16 cellular contexts compared by ENCODE assay signal in genomic region chr2:46706264-46706983, GRCh38. TPM values are rescaled to one million over a fixed set of nuclear protein-coding genes. Genes with fewer than 3 reads are reported as not detected.
DNase-seq lines count a peak whose midpoint lies in the region; TF ChIP-seq lines count a peak whose summit lies in the region.
"Had no signal": no experiment of that assay in that cellular context is flagged by ENCODE, and none has a peak within 500 bp of the region (broad histone marks: within the 10 kb centered on the region; RNA-seq: fewer than 3 reads in every experiment).

No MANE protein-coding gene starts in this region.

- H4K91ac ChIP-seq in neuronal stem cell (ENCODE audit: low read depth, low read length, poor library complexity): no peak overlapping the region

- peak; percentile 52 for DNase-seq in AG10803 (ENCODE audit: low read depth)
- DNase-seq in M059J (ENCODE audit: low read depth): peak; percentile 82
- peak; percentile 51 for DNase-seq in choroid plexus epithelial cell (ENCODE audit: low read depth)
- no peak for DNase-seq in neuronal stem cell (ENCODE audit: low spot score)
- no peak for DNase-seq in NCI-H82 (lab: John Stamatoyannopoulos, UW)
- DNase-seq in D341Med (ENCODE audit: low spot score): no peak
- DNase-seq in H4 (ENCODE audit: low spot score): no peak
- DNase-seq: activated CD4-positive, alpha-beta T cell treated with anti-CD3 and anti-CD28 coated beads, Interleukin-2, amount 50 U/mL, for 48 hours; COR-L47; KG1; NCI-H146; NCI-H446 treated with DMSO at 0.1 percent for 48 hours; nucleus accumbens; SIG-M5; tibial artery had no signal

- no CpG with 5 or more reads among the region's 5 CpGs for WGBS in neuronal stem cell (ENCODE audit: extremely low coverage in 2 of 2, insufficient read length in 2 of 2, insufficient replicate concordance in 1 of 2), 2 donors

- no peak overlapping the region for H2BK15ac ChIP-seq in neuronal stem cell (ENCODE audit: low read length)

- no peak overlapping the region for H3K9ac ChIP-seq in muscle layer of colon (ENCODE audit: low read length)
- H3K9ac ChIP-seq in neuronal stem cell (ENCODE audit: low read depth, low read length, poor library complexity): no peak overlapping the region

- H3K4ac ChIP-seq in neuronal stem cell (ENCODE audit: low read length): no peak overlapping the region

- H3K4me1 ChIP-seq in muscle layer of colon (ENCODE audit: insufficient read depth, low read length) (peaks cover 45% of the 10 kb centered on the region), neuronal stem cell (ENCODE audit: control insufficient read depth in 2 of 2, insufficient read depth in 1 of 2, low read depth in 1 of 2, low read length in 2 of 2) (peaks cover 0 to 7% of the 10 kb centered on the region in 2 donors)

- no peaks in the 10 kb centered on the region for H3K9me3 ChIP-seq in muscle layer of colon (ENCODE audit: low read length)
- H3K9me3 ChIP-seq in neuronal stem cell (replicated peaks in 1 of 2; ENCODE audit: control insufficient read depth in 2 of 2, insufficient read depth in 1 of 2, low read depth in 1 of 2, low read length in 2 of 2): no peaks in the 10 kb centered on the region
- H3K9me3 ChIP-seq: tibial artery had no signal

- TF ChIP-seq CTCF in AG10803 (conservative IDR thresholded peaks at IDR 0.05; ENCODE audit: low read length): no peak
- no peak for TF ChIP-seq CTCF in choroid plexus epithelial cell (conservative IDR thresholded peaks at IDR 0.05; ENCODE audit: low read depth, low read length)

- no peak overlapping the region for H2BK5ac ChIP-seq in neuronal stem cell (ENCODE audit: low read length)

- H2AK5ac ChIP-seq in neuronal stem cell (ENCODE audit: low read depth, low read length): no peak overlapping the region

- no peak overlapping the region for H2AFZ ChIP-seq in neuronal stem cell (ENCODE audit: low read length)

- H3K23ac ChIP-seq in neuronal stem cell (ENCODE audit: low read depth, low read length, poor library complexity): no peak overlapping the region

- no peak overlapping the region for H3K14ac ChIP-seq in neuronal stem cell (ENCODE audit: low read length)

- H3K27ac ChIP-seq in muscle layer of colon (ENCODE audit: low read depth, low read length) (peak overlapping the region; percentile 46), neuronal stem cell (replicated peaks; ENCODE audit: low read length) (no peak overlapping the region)

- H3K27me3 ChIP-seq in muscle layer of colon (ENCODE audit: control insufficient read depth in 1 of 2, insufficient read depth in 2 of 2, low read length in 2 of 2) (no peaks in the 10 kb centered on the region), neuronal stem cell (ENCODE audit: control insufficient read depth in 3 of 3, insufficient read depth in 3 of 3, low read depth in 1 of 3, low read length in 3 of 3) (no peaks in the 10 kb centered on the region)
- H3K27me3 ChIP-seq: tibial artery had no signal

- H3K79me1 ChIP-seq in neuronal stem cell (ENCODE audit: low read depth, low read length): no peaks in the 10 kb centered on the region

- no peak overlapping the region for H4K8ac ChIP-seq in neuronal stem cell (ENCODE audit: low read depth, low read length)

- H2BK12ac ChIP-seq in neuronal stem cell (ENCODE audit: low read length): no peak overlapping the region

- H3K18ac ChIP-seq in neuronal stem cell (ENCODE audit: low read length): no peak overlapping the region

- peak overlapping the region; percentile 13 for H3K4me3 ChIP-seq in AG10803 (ENCODE audit: low read length)
- H3K4me3 ChIP-seq in choroid plexus epithelial cell (ENCODE audit: low read depth, low read length): no peak overlapping the region
- H3K4me3 ChIP-seq in muscle layer of colon (ENCODE audit: low read depth in 1 of 2, low read length in 2 of 2): no peak overlapping the region
- H3K4me3 ChIP-seq in neuronal stem cell (ENCODE audit: low read length in 2 of 2): no peak overlapping the region
- H3K4me3 ChIP-seq: tibial artery had no signal

- no peak overlapping the region for H3K4me2 ChIP-seq in neuronal stem cell (ENCODE audit: insufficient read depth, low read length, poor library complexity, severe bottlenecking)

- H2BK120ac ChIP-seq in neuronal stem cell (ENCODE audit: low read depth, low read length): no peak overlapping the region

- H3K36me3 ChIP-seq in muscle layer of colon (ENCODE audit: insufficient read depth, low read length) (no peaks in the 10 kb centered on the region), neuronal stem cell (replicated peaks in 1 of 2; ENCODE audit: control insufficient read depth in 2 of 2, insufficient read depth in 2 of 2, low read length in 2 of 2) (no peaks in the 10 kb centered on the region)
- H3K36me3 ChIP-seq: tibial artery had no signal

RNA-seq across cellular contexts. Expression of gene SOCS5, which starts 7.3 kb away (rescaled TPM):
- total RNA-seq in M059J (2014; rRNA removed; shearing (Covaris generic)): 44.8 and 57.2 TPM in 2 replicates
- 10.5 TPM for polyA plus RNA-seq in neuronal stem cell (2013, experiment 1 of 2)
- 10.7 TPM for polyA plus RNA-seq in neuronal stem cell (2013, experiment 2 of 2)
- total RNA-seq in H4 (2014; rRNA removed; shearing (Covaris generic)): 19.3 and 23.0 TPM in 2 replicates

Comparison
In these comparisons a context has a peak if more than half of its experiments do, and no peak if none do; other contexts are left out.
1. DNase-seq: peak in AG10803 (single experiment), M059J (single experiment) and choroid plexus epithelial cell (single experiment); none in neuronal stem cell (single experiment), NCI-H82 (single experiment), D341Med (single experiment) and H4 (single experiment).